In the genomic region with DNA sequence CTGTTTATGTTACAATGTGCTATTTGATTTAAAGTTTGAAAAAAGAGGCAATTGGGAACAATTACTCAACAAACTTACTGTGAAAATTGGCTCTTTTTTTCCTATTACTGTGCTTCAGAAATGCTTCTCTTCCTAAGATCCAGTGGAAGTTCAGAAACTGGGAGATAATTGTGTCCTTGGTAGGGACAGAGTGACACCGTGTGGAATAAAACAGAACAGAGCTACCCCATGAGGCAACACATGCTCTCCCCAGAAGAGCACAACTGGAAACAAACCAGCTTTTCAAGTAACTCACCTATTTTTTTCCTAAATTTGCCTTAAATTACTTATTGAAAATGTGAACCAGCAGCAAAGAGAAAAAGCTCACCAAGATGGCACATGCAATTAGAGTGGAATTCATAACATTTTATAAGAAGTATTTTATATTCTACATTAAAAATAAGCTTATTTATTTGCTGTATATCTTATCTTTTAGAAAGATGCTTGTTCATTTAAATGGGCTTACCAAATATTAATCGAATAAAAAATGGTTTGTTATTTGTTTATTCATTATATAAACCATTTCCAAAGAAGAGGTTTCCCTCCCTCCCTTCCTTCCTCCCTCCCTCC, we compare ENCODE assay signal across 9 cellular contexts.
DNase-seq lines count a peak whose midpoint lies in the region; ATAC-seq and TF ChIP-seq lines count a peak whose summit lies in the region.
"Had no signal": no experiment of that assay in that cellular context is flagged by ENCODE, and none has a peak within 500 bp of the region (broad histone marks: within the 10 kb centered on the region; RNA-seq: fewer than 3 reads in every experiment).

No MANE protein-coding gene starts in this region.

- no peak overlapping the region for H3K27ac Mint-ChIP-seq in activated T-cell treated with anti-CD3 and anti-CD28 coated beads, Interleukin-2, amount 50 U/mL, for 72 hours
- H3K27ac Mint-ChIP-seq: naive B cell had no signal

- peak; percentile 77 for ATAC-seq in lung (ENCODE audit: insufficient read depth, low FRiP score)
- ATAC-seq in activated T-cell treated with anti-CD3 and anti-CD28 coated beads, Interleukin-2, amount 50 U/mL, for 72 hours (replicated peaks in 1 of 2): no peak

- WGBS in lung, 2 donors: 5 to 8% methylated on average over 2 of the region's 2 CpGs

- no peaks in the 10 kb centered on the region for H3K4me1 Mint-ChIP-seq in activated T-cell treated with anti-CD3 and anti-CD28 coated beads, Interleukin-2, amount 50 U/mL, for 72 hours (ENCODE audit: low read depth)
- H3K4me1 Mint-ChIP-seq: naive B cell had no signal

- H3K9me3 ChIP-seq in lung (ENCODE audit: control insufficient read depth in 2 of 2, insufficient read depth in 1 of 2, low read length in 1 of 2): no peaks in the 10 kb centered on the region

- intact Hi-C loops in dorsolateral prefrontal cortex (cut with DNase I): loop anchor here (1.0 to 2.0 kb wide), 2 partner anchors 1144 to 1145 kb away; no protein-coding TSS in a partner anchor

- H3K9me3 Mint-ChIP-seq in activated T-cell treated with anti-CD3 and anti-CD28 coated beads, Interleukin-2, amount 50 U/mL, for 72 hours: peaks cover 4 to 9% of the 10 kb centered on the region in 2 donors
- H3K9me3 Mint-ChIP-seq: naive B cell had no signal

- H3K4me3 Mint-ChIP-seq in activated T-cell treated with anti-CD3 and anti-CD28 coated beads, Interleukin-2, amount 50 U/mL, for 72 hours: no peak overlapping the region
- H3K4me3 Mint-ChIP-seq: naive B cell had no signal

- peak; percentile 6 for TF ChIP-seq CTCF in GM12865 (IDR thresholded peaks at IDR 0.05; ENCODE audit: insufficient read depth, low read depth, low read length, missing control alignments)
- peak; percentile 28 to 96 (median 80) for TF ChIP-seq CTCF in dorsolateral prefrontal cortex (IDR thresholded peaks at IDR 0.05 in 54 of 56, conservative IDR thresholded peaks at IDR 0.05 in 2 of 56; ENCODE audit: low read depth in 1 of 56, partially characterized antibody in 56 of 56)
- TF ChIP-seq CTCF in lung (IDR thresholded peaks at IDR 0.05; ENCODE audit: control extremely low read depth, extremely low read depth): peak; percentile 42

- no peak for DNase-seq in GM12865 (ENCODE audit: low read depth)
- DNase-seq in NCI-H748 treated with DMSO at 0.1 percent for 48 hours (lab: John Stamatoyannopoulos, UW): peak; percentile 53
- peak in 1 of 10 donors; percentile 47 for DNase-seq in dorsolateral prefrontal cortex
- DNase-seq in lung (ENCODE audit: low spot score): no peak
- DNase-seq in ureter (ENCODE audit: low spot score): no peak
- DNase-seq in stimulated activated CD4-positive, alpha-beta T cell treated with anti-CD3 and anti-CD28 coated beads, Interleukin-2, amount 100 ng/mL, for 48 hours: no peak
- no peak for DNase-seq in activated T-cell treated with anti-CD3 and anti-CD28 coated beads, Interleukin-2, amount 50 U/mL, for 72 hours
- DNase-seq in 8988T: no peak
- DNase-seq: naive B cell had no signal

- no peaks in the 10 kb centered on the region for H3K36me3 ChIP-seq in lung (ENCODE audit: control insufficient read depth in 2 of 2, insufficient read depth in 2 of 2, low read length in 2 of 2)

- no peaks in the 10 kb centered on the region for H3K27me3 Mint-ChIP-seq in activated T-cell treated with anti-CD3 and anti-CD28 coated beads, Interleukin-2, amount 50 U/mL, for 72 hours (ENCODE audit: low read depth)

- H3K27me3 ChIP-seq in dorsolateral prefrontal cortex (peaks cover 0 to 10% (median 0%) of the 10 kb centered on the region in 45 donors), lung (ENCODE audit: control insufficient read depth, insufficient read depth) (no peaks in the 10 kb centered on the region)

- no peak overlapping the region for H3K27ac ChIP-seq in dorsolateral prefrontal cortex
- no peak overlapping the region for H3K27ac ChIP-seq in lung (ENCODE audit: low read depth in 1 of 2, low read length in 1 of 2)

- H3K36me3 Mint-ChIP-seq in activated T-cell treated with anti-CD3 and anti-CD28 coated beads, Interleukin-2, amount 50 U/mL, for 72 hours (ENCODE audit: insufficient read depth in 2 of 2): no peaks in the 10 kb centered on the region
- H3K36me3 Mint-ChIP-seq: naive B cell had no signal

- H3K4me3 ChIP-seq in GM12865 (ENCODE audit: low read depth, low read length) (no peak overlapping the region), dorsolateral prefrontal cortex (no peak overlapping the region), lung (no peak overlapping the region)

- peaks cover 0 to 2% of the 10 kb centered on the region in 2 donors for H3K4me1 ChIP-seq in lung (ENCODE audit: control insufficient read depth in 2 of 2, insufficient read depth in 2 of 2, low read length in 2 of 2)

Comparison
In these comparisons a context has a peak if more than half of its experiments do, and no peak if none do; other contexts are left out.
1. CTCF ChIP-seq: peak in every context shown above with its lines; median percentile 80 in dorsolateral prefrontal cortex; 42 in lung; 6 in GM12865.